ENCODE assay signal across 1 cellular context in the genomic region with DNA sequence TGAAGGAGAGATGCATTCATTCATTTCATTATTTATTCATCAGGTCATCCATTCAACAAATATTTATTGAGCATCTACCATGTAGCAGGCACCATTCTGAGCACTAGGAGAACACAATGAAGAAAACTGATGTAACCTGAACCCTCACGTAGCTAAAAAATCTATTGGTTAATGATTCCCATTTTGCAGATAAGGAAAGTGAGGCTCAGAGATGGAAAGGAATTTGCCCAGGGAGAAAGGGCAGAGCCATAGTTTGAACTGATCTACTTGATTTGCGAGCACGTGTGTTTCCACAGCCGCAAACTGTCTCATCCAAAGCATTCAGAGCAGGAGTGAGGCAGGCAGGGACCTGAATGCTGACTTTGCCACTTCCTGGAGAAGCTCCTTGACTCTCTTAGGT.
TF ChIP-seq lines count a peak whose summit lies in the region.

No MANE protein-coding gene starts in this region.

TF ChIP-seq in K562, 482 proteins besides CTCF, POLR2A, EP300 and RAD21:
- TF ChIP-seq RBM25 (IDR thresholded peaks at IDR 0.05; ENCODE audit: low read depth, low read length, severe bottlenecking) (peak; percentile 64), BCOR (IDR thresholded peaks at IDR 0.05) (0 out of 2 replicates have a peak, but pooled peaks have one; percentile 18), ZNF24 (IDR thresholded peaks at IDR 0.05) (peak; percentile 68; the same call in 1 of the 2 replicates), ARNT (IDR thresholded peaks at IDR 0.05) (no peak)
